In genomic region chr3:53045784-53046170, GRCh38 we compare ENCODE assay signal across 8 cellular contexts. TPM values are rescaled to one million over a fixed set of nuclear protein-coding genes. Genes with fewer than 3 reads are reported as not detected.
DNase-seq lines count a peak whose midpoint lies in the region; ATAC-seq and TF ChIP-seq lines count a peak whose summit lies in the region.

Gene SFMBT1 (minus strand): TSS chr3:53046073. CDS start chr3:52969128, 76,945 bp downstream.

- TF ChIP-seq POLR2A in heart left ventricle (IDR thresholded peaks at IDR 0.05) (peak in 1 of 2 donors; percentile 24), transverse colon (IDR thresholded peaks at IDR 0.05) (no peak)

- TF ChIP-seq EP300 in transverse colon (IDR thresholded peaks at IDR 0.05; ENCODE audit: low read depth): no peak

- H3K36me3 ChIP-seq in SK-N-MC (ENCODE audit: insufficient read depth, low read length) (no peaks in the 10 kb centered on the region), heart left ventricle (no peaks in the 10 kb centered on the region), transverse colon (no peaks in the 10 kb centered on the region)

- intact Hi-C loops in heart left ventricle (cut with DNase I): loop anchor here in 1 of 10 donors (10.0 kb wide), 1 partner anchor 111 kb away; no protein-coding TSS in a partner anchor
- intact Hi-C loops in transverse colon (cut with DNase I; ENCODE audit: low total_unique reads): no loop called here

- peak within 1 kb of the TSS; percentile 91 for H3K27ac Mint-ChIP-seq in activated naive CD8-positive, alpha-beta T cell treated with anti-CD3 and anti-CD28 coated beads for 36 hours

- no peaks in the 10 kb centered on the region for H3K27me3 Mint-ChIP-seq in activated naive CD8-positive, alpha-beta T cell treated with anti-CD3 and anti-CD28 coated beads for 36 hours

- TF ChIP-seq CTCF in heart left ventricle (IDR thresholded peaks at IDR 0.05) (no peak), transverse colon (IDR thresholded peaks at IDR 0.05) (no peak)

- H3K4me3 Mint-ChIP-seq in activated naive CD8-positive, alpha-beta T cell treated with anti-CD3 and anti-CD28 coated beads for 36 hours: peak within 1 kb of the TSS; percentile 89

- H3K4me3 ChIP-seq in SK-N-MC (peak within 1 kb of the TSS; percentile 78), heart left ventricle (peak within 1 kb of the TSS; percentile 74 to 99 (median 95)), transverse colon (peak within 1 kb of the TSS; percentile 61 to 100 (median 93))

- H3K9me3 Mint-ChIP-seq in activated naive CD8-positive, alpha-beta T cell treated with anti-CD3 and anti-CD28 coated beads for 36 hours: no peaks in the 10 kb centered on the region

- no peaks in the 10 kb centered on the region for H3K9me3 ChIP-seq in SK-N-MC (ENCODE audit: low read depth, low read length)
- H3K9me3 ChIP-seq in heart left ventricle: no peaks in the 10 kb centered on the region
- no peaks in the 10 kb centered on the region for H3K9me3 ChIP-seq in transverse colon

- peaks cover 38% of the 10 kb centered on the region for H3K4me1 Mint-ChIP-seq in activated naive CD8-positive, alpha-beta T cell treated with anti-CD3 and anti-CD28 coated beads for 36 hours

- H3K36me3 Mint-ChIP-seq in activated naive CD8-positive, alpha-beta T cell treated with anti-CD3 and anti-CD28 coated beads for 36 hours: peaks cover 5% of the 10 kb centered on the region

- H3K9ac ChIP-seq in SK-N-MC (ENCODE audit: insufficient read length): peak within 1 kb of the TSS; percentile 60

- H3K27ac ChIP-seq in SK-N-MC (no peak within 1 kb of the TSS), heart left ventricle (peak within 1 kb of the TSS; percentile 76 to 96 (median 92)), transverse colon (peak within 1 kb of the TSS; percentile 88 to 99 (median 97))

- peak; percentile 63 for ATAC-seq in GM19324 (IDR thresholded peaks at IDR 0.05; ENCODE audit: low FRiP score, unreplicated experiment)
- peak; percentile 34 for ATAC-seq in HG03520 (IDR thresholded peaks at IDR 0.05; ENCODE audit: unreplicated experiment)
- peak; percentile 39 to 82 (median 78) for ATAC-seq in heart left ventricle

- H3K27me3 ChIP-seq in heart left ventricle: no peaks in the 10 kb centered on the region
- H3K27me3 ChIP-seq in transverse colon: no peaks in the 10 kb centered on the region

- H3K4me1 ChIP-seq in heart left ventricle (peaks cover 0 to 30% (median 17%) of the 10 kb centered on the region in 12 donors), transverse colon (peaks cover 7 to 22% (median 13%) of the 10 kb centered on the region in 4 donors)

- 0 to 1% (median 1%) methylated on average over 50 to 58 of the region's 58 CpGs for WGBS in heart left ventricle, 4 donors
- 1% methylated on average over 33 of the region's 58 CpGs; no CpG with 5 or more reads in 1 of the 2 donors for WGBS in transverse colon (ENCODE audit: low coverage in 1 of 2), 2 donors

- DNase-seq in CD1c-positive myeloid dendritic cell (ENCODE audit: extremely low spot score): peak; percentile 85
- no peak for DNase-seq in SK-N-MC (ENCODE audit: low read depth, low spot score)
- DNase-seq in activated naive CD8-positive, alpha-beta T cell treated with anti-CD3 and anti-CD28 coated beads for 36 hours: peak; percentile 71
- DNase-seq in heart left ventricle: peak; percentile 61 to 87 (median 77)
- peak; percentile 50 for DNase-seq in pons (ENCODE audit: low spot score)
- DNase-seq in transverse colon: peak; percentile 77

- in situ Hi-C loops in transverse colon (cut with MboI; ENCODE audit: low pct_ligation_motif_present in 1 of 4, low pct_unique_long_range_greater_than_20kb in 1 of 4, low sequenced_read_pairs in 3 of 4): no loop called here

RNA-seq across cellular contexts. Expression of gene SFMBT1, which starts in this region (rescaled TPM):
- 10 to 100 TPM; 19.7 to 21.9 TPM for total RNA-seq in activated naive CD8-positive, alpha-beta T cell treated with anti-CD3 and anti-CD28 coated beads for 36 hours
- total RNA-seq in heart left ventricle: 10 to 100 TPM; 13.7 to 18.8 (median 15.5) TPM
- 1 to 10 TPM; 3.4 to 9.6 TPM for polyA plus RNA-seq in heart left ventricle
- 10 to 100 TPM in 2 of 4 donors, 1 to 10 TPM in 2; 1.9 to 33.0 (median 18.1) TPM for total RNA-seq in transverse colon
